15 cellular contexts compared by ENCODE assay signal in the genomic region with DNA sequence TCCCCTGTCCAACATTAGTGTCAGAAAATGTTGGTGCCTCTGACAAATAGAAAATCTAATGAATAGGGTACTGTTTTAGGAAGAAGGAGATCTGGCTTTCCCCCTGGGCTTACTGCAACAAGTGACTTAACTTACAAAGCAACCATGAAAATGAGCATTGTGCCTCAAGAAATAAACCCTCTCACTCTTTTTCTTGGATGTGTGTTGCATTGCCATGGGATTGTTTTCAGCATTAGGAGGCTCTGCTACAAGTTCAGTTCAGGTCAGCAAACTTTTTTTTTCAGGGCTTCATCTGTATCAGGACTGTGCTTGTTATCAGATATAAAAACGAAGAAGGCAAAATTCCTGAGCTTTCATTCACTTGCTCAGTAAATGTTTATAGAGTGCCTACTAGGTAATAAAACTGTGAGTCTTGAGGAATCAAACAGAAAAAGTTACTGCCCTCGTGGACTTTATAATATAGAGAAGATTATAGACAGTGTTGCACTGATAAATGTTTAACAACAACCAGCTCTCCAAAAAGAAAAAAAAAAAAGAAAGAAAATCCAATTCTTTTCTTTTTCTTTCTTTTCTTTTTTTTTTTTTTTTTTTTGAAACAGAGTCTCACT. TPM values are rescaled to one million over a fixed set of nuclear protein-coding genes. Genes with fewer than 3 reads are reported as not detected.
DNase-seq lines count a peak whose midpoint lies in the region; ATAC-seq and TF ChIP-seq lines count a peak whose summit lies in the region.
"Had no signal": no experiment of that assay in that cellular context is flagged by ENCODE, and none has a peak within 500 bp of the region (broad histone marks: within the 10 kb centered on the region; RNA-seq: fewer than 3 reads in every experiment).

No MANE protein-coding gene starts in this region.

- H3K4me1 ChIP-seq in Caco-2 (peaks cover 30% of the 10 kb centered on the region), adipocyte (ENCODE audit: control insufficient read depth, insufficient read depth, low read length) (peaks cover 34% of the 10 kb centered on the region), gastrocnemius medialis (peaks cover 0 to 3% of the 10 kb centered on the region in 2 donors)

- H3K4me1 Mint-ChIP-seq in Caco-2 (ENCODE audit: low read depth, unreplicated experiment), result peaks cover 41% of the 10 kb centered on the region

- TF ChIP-seq CTCF in Caco-2 (IDR thresholded peaks at IDR 0.05; ENCODE audit: insufficient read depth in 1 of 2, low read depth in 1 of 2, low read length in 1 of 2, severe bottlenecking in 1 of 2, unreplicated experiment in 1 of 2) (no peak), fibroblast of villous mesenchyme (IDR thresholded peaks at IDR 0.05; ENCODE audit: insufficient read depth, low read depth, low read length) (no peak), gastrocnemius medialis (IDR thresholded peaks at IDR 0.05 in 4 of 5, conservative IDR thresholded peaks at IDR 0.05 in 1 of 5) (no peak)

- H3K4me3 ChIP-seq in Caco-2 (ENCODE audit: low read depth, low read length) (no peak overlapping the region), adipocyte (ENCODE audit: low read length) (peak overlapping the region; percentile 76), fibroblast of villous mesenchyme (ENCODE audit: low read depth, low read length) (no peak overlapping the region), gastrocnemius medialis (no peak overlapping the region)

- H3K9ac ChIP-seq in adipocyte (ENCODE audit: low read length), result peak overlapping the region; percentile 75

- no peaks in the 10 kb centered on the region for H3K27me3 Mint-ChIP-seq in Caco-2 (ENCODE audit: insufficient read depth, unreplicated experiment)

- no peak for TF ChIP-seq POLR2A in gastrocnemius medialis (IDR thresholded peaks at IDR 0.05)

- H3K9me3 ChIP-seq in Caco-2, result no peaks in the 10 kb centered on the region
- no peaks in the 10 kb centered on the region for H3K9me3 ChIP-seq in adipocyte (ENCODE audit: control insufficient read depth, low read length)
- H3K9me3 ChIP-seq in gastrocnemius medialis, result no peaks in the 10 kb centered on the region

- ATAC-seq in GM18517 (IDR thresholded peaks at IDR 0.05; ENCODE audit: unreplicated experiment) (no peak), GM21786 (IDR thresholded peaks at IDR 0.05; ENCODE audit: unreplicated experiment) (no peak), gastrocnemius medialis (no peak)
- ATAC-seq: esophagus mucosa had no signal

- CTCF ChIA-PET in Caco-2 (lab: Charles Lee), result interaction anchor here (0.6 to 0.9 kb wide), 2 partner anchors 218 to 290 kb away, joined by 3 to 5 read pairs; no protein-coding TSS in a partner anchor

- DNase-seq in Caco-2, result no peak
- peak; percentile 48 for DNase-seq in adipocyte (ENCODE audit: low read depth)
- DNase-seq in fibroblast of villous mesenchyme (ENCODE audit: low read depth), result peak; percentile 16
- peak; percentile 45 for DNase-seq in putamen (ENCODE audit: low spot score)
- DNase-seq in RPMI8226, result no peak
- DNase-seq in gastrocnemius medialis, result no peak
- DNase-seq: activated CD8-positive, alpha-beta memory T cell treated with anti-CD3 and anti-CD28 coated beads, Interleukin-2, amount 50 U/mL, for 48 hours; activated naive CD8-positive, alpha-beta T cell treated with anti-CD3 and anti-CD28 coated beads, Interleukin-2, amount 10 ng/mL, durations not matched to agents 7 days and 5 days; NCI-H1694; NCI-H69 had no signal

- no peaks in the 10 kb centered on the region for H3K27me3 ChIP-seq in Caco-2 (replicated peaks; ENCODE audit: control insufficient read depth, insufficient read depth, low read length)
- H3K27me3 ChIP-seq in adipocyte (replicated peaks; ENCODE audit: control insufficient read depth, insufficient read depth, low read length), result no peaks in the 10 kb centered on the region
- no peaks in the 10 kb centered on the region for H3K27me3 ChIP-seq in gastrocnemius medialis

- in situ Hi-C loops in gastrocnemius medialis (cut with MboI; ENCODE audit: low sequenced_read_pairs in 4 of 4), result loop anchor here in 3 of 4 donors (25.0 kb wide), 2 partner anchors 539 to 564 kb away; partner anchors contain the start of gene L1TD1 (in 2 of the 3)

- BruUV-seq in Caco-2 (replicated peaks; lab: Mats Ljungman, UMichigan), result no TSS peak

- no peaks in the 10 kb centered on the region for H3K9me3 Mint-ChIP-seq in Caco-2 (ENCODE audit: unreplicated experiment)
- H3K9me3 Mint-ChIP-seq: activated naive CD8-positive, alpha-beta T cell treated with anti-CD3 and anti-CD28 coated beads, Interleukin-2, amount 10 ng/mL, durations not matched to agents 7 days and 5 days; memory B cell; T-helper 1 cell treated with Interleukin-12 subunit alpha and Interleukin-12 subunit beta and Interleukin-4 antibody, amounts not matched to agents 30 μg/mL and 1 μg/mL, for 36 hours had no signal

- no peak overlapping the region for H3K4me3 Mint-ChIP-seq in Caco-2 (ENCODE audit: unreplicated experiment)
- H3K4me3 Mint-ChIP-seq: activated naive CD8-positive, alpha-beta T cell treated with anti-CD3 and anti-CD28 coated beads, Interleukin-2, amount 10 ng/mL, durations not matched to agents 7 days and 5 days; memory B cell; T-helper 1 cell treated with Interleukin-12 subunit alpha and Interleukin-12 subunit beta and Interleukin-4 antibody, amounts not matched to agents 30 μg/mL and 1 μg/mL, for 36 hours had no signal

- peak overlapping the region; percentile 25 for H3K27ac Mint-ChIP-seq in Caco-2 (ENCODE audit: unreplicated experiment)
- H3K27ac Mint-ChIP-seq: activated naive CD8-positive, alpha-beta T cell treated with anti-CD3 and anti-CD28 coated beads, Interleukin-2, amount 10 ng/mL, durations not matched to agents 7 days and 5 days; memory B cell; T-helper 1 cell treated with Interleukin-12 subunit alpha and Interleukin-12 subunit beta and Interleukin-4 antibody, amounts not matched to agents 30 μg/mL and 1 μg/mL, for 36 hours had no signal

- H3K36me3 Mint-ChIP-seq in Caco-2 (ENCODE audit: insufficient read depth, unreplicated experiment), result peaks cover 6% of the 10 kb centered on the region
- H3K36me3 Mint-ChIP-seq: activated naive CD8-positive, alpha-beta T cell treated with anti-CD3 and anti-CD28 coated beads, Interleukin-2, amount 10 ng/mL, durations not matched to agents 7 days and 5 days had no signal

- no peaks in the 10 kb centered on the region for H3K36me3 ChIP-seq in Caco-2 (ENCODE audit: control insufficient read depth, insufficient read depth, low read length)
- no peaks in the 10 kb centered on the region for H3K36me3 ChIP-seq in adipocyte (ENCODE audit: control insufficient read depth, insufficient read depth, low read length, severe bottlenecking)
- H3K36me3 ChIP-seq in gastrocnemius medialis, result no peaks in the 10 kb centered on the region

- intact Hi-C loops in Caco-2 (cut with micrococcal nuclease; ENCODE audit: unreplicated experiment) (loop anchor here (5.0 kb wide), 1 partner anchor 34 kb away; no protein-coding TSS in a partner anchor), gastrocnemius medialis (cut with DNase I; ENCODE audit: low total_unique reads) (no loop called here)

- no peak overlapping the region for H3K27ac ChIP-seq in gastrocnemius medialis

- POLR2A ChIA-PET in Caco-2 (lab: Charles Lee), result interaction anchor here (0.6 to 0.7 kb wide), 3 partner anchors 50 to 415 kb away, joined by 3 to 4 read pairs (median 4); no protein-coding TSS in a partner anchor

RNA-seq across cellular contexts. Expression of gene DOCK7, which starts 37.9 kb away (rescaled TPM):
- total RNA-seq in Caco-2 (2022) (43.6 and 48.9 TPM in 2 replicates), fibroblast of villous mesenchyme (153 and 177 TPM in 2 replicates), gastrocnemius medialis (10 to 100 TPM in 3 of 4 donors, 1 to 10 TPM in 1; 7.9 to 14.7 (median 10.9) TPM)

RNA-seq across cellular contexts. Expression of gene ATG4C, which starts 57.8 kb away (rescaled TPM):
- 6.8 and 7.4 TPM in 2 replicates for total RNA-seq in Caco-2 (2022)
- 4.5 and 9.5 TPM in 2 replicates for total RNA-seq in fibroblast of villous mesenchyme
- 1 to 10 TPM; 2.5 to 5.8 (median 4.5) TPM for total RNA-seq in gastrocnemius medialis

Comparison
In these comparisons a context has a peak if more than half of its experiments do, and no peak if none do; other contexts are left out.
1. DNase-seq: peak in adipocyte (single experiment), fibroblast of villous mesenchyme (single experiment) and putamen (single experiment); none in Caco-2 (0 of 2), RPMI8226 (single experiment) and gastrocnemius medialis (0 of 2).